In genomic region chr1:10541286-10541685, GRCh38 we compare ENCODE assay signal across 25 cellular contexts.
A peak's percentile ranks its signal among the peaks of the same experiment; 100 is the strongest.
DNase-seq lines count a peak whose midpoint lies in the region; ATAC-seq and TF ChIP-seq lines count a peak whose summit lies in the region.
"Had no signal": no experiment of that assay in that cellular context is flagged by ENCODE, and none has a peak within 500 bp of the region (broad histone marks: within the 10 kb centered on the region; RNA-seq: fewer than 3 reads in every experiment).

No MANE protein-coding gene starts in this region.

- 83 to 84% methylated on average over 9 of the region's 17 CpGs for WGBS in gastroesophageal sphincter (ENCODE audit: low coverage in 1 of 2), 2 donors

- H3K36me3 ChIP-seq in gastroesophageal sphincter, result peaks cover 0 to 19% of the 10 kb centered on the region in 2 donors
- peaks cover 3 to 7% (median 6%) of the 10 kb centered on the region in 3 donors for H3K36me3 ChIP-seq in skeletal muscle tissue (ENCODE audit: control insufficient read depth in 3 of 3, insufficient read depth in 3 of 3, low read length in 3 of 3)

- no peak for TF ChIP-seq EP300 in gastroesophageal sphincter (IDR thresholded peaks at IDR 0.05)

- no peak for TF ChIP-seq CTCF in gastroesophageal sphincter (IDR thresholded peaks at IDR 0.05)

- no peak overlapping the region for H3K4me3 ChIP-seq in gastroesophageal sphincter
- no peak overlapping the region for H3K4me3 ChIP-seq in skeletal muscle tissue (ENCODE audit: low read length in 3 of 3)
- H3K4me3 ChIP-seq: neural progenitor cell, psoas muscle had no signal

- no peaks in the 10 kb centered on the region for H3K9me3 ChIP-seq in gastroesophageal sphincter
- H3K9me3 ChIP-seq in skeletal muscle tissue (ENCODE audit: control insufficient read depth in 3 of 3, low read length in 3 of 3), result no peaks in the 10 kb centered on the region
- H3K9me3 ChIP-seq: psoas muscle had no signal

- no peak for ATAC-seq in gastroesophageal sphincter
- no peak for ATAC-seq in HG02885 (IDR thresholded peaks at IDR 0.05; ENCODE audit: poor library complexity, unreplicated experiment)
- ATAC-seq: activated CD8-positive, alpha-beta T cell treated with anti-CD3 and anti-CD28 coated beads for 36 hours; esophagus mucosa; stimulated activated naive CD8-positive, alpha-beta T cell treated with anti-CD3 and anti-CD28 coated beads, Interleukin-15, Interleukin-2, amounts not matched to agents 100 U/mL and 50 U/mL, for 24 hours had no signal

- TF ChIP-seq POLR2A in gastroesophageal sphincter (IDR thresholded peaks at IDR 0.05), result no peak

- H3K27me3 ChIP-seq in gastroesophageal sphincter (no peaks in the 10 kb centered on the region), skeletal muscle tissue (ENCODE audit: control insufficient read depth in 3 of 3, insufficient read depth in 3 of 3, low read length in 3 of 3) (no peaks in the 10 kb centered on the region)
- H3K27me3 ChIP-seq: neural progenitor cell had no signal

- peak overlapping the region; percentile 14 to 75 (median 66) for H3K27ac ChIP-seq in gastroesophageal sphincter
- H3K27ac ChIP-seq in skeletal muscle tissue (ENCODE audit: low read depth, low read length), result peak overlapping the region; percentile 83
- H3K27ac ChIP-seq: neural progenitor cell had no signal

- H3K9ac ChIP-seq in skeletal muscle tissue (ENCODE audit: low read depth in 1 of 3, low read length in 3 of 3), result peak overlapping the region in 2 of 3 donors; percentile 8 to 33
- H3K9ac ChIP-seq: neural progenitor cell had no signal

- DNase-seq in NCI-H1417 (lab: John Stamatoyannopoulos, UW) (peak; percentile 81 to 86 (median 82)), NCI-H1417 treated with DMSO at 0.1 percent for 48 hours (lab: John Stamatoyannopoulos, UW) (no peak), NCI-H510A (lab: John Stamatoyannopoulos, UW) (peak; percentile 99), NCI-H748 (lab: John Stamatoyannopoulos, UW; ENCODE audit: unreplicated experiment) (no peak), DMS114 treated with DMSO at 0.1 percent for 48 hours (lab: John Stamatoyannopoulos, UW; ENCODE audit: unreplicated experiment) (no peak)
- DNase-seq: 8988T; activated CD8-positive, alpha-beta T cell treated with anti-CD3 and anti-CD28 coated beads for 36 hours; activated naive CD4-positive, alpha-beta T cell; activated T-cell treated with anti-CD3 and anti-CD28 coated beads, Interleukin-2, amount 50 U/mL, for 1 hour; AML-193; DND-41; GOT3; immature natural killer cell; Karpas-422; NCI-H1105; NCI-H446; psoas muscle; small intestine; stimulated activated naive CD8-positive, alpha-beta T cell treated with anti-CD3 and anti-CD28 coated beads, Interleukin-15, Interleukin-2, amounts not matched to agents 100 U/mL and 50 U/mL, for 24 hours; trophoblast cell had no signal

- peaks cover 0 to 37% (median 0%) of the 10 kb centered on the region in 3 donors for H3K4me1 ChIP-seq in gastroesophageal sphincter
- H3K4me1 ChIP-seq in skeletal muscle tissue (ENCODE audit: control insufficient read depth in 3 of 3, insufficient read depth in 3 of 3, low read length in 3 of 3), result peaks cover 28 to 33% (median 31%) of the 10 kb centered on the region in 3 donors

Comparison
In these comparisons a context has a peak if more than half of its experiments do, and no peak if none do; other contexts are left out.
1. DNase-seq: peak in NCI-H1417 (3 of 3) and NCI-H510A (single experiment); none in NCI-H1417 treated with DMSO at 0.1 percent for 48 hours (single experiment), NCI-H748 (single experiment) and DMS114 treated with DMSO at 0.1 percent for 48 hours (single experiment).